In genomic region chr1:84737572-84737971, GRCh38 we compare ENCODE assay signal across 2 cellular contexts.
TF ChIP-seq lines count a peak whose summit lies in the region.

No MANE protein-coding gene starts in this region.

TF ChIP-seq in GM23338, 12 proteins besides CTCF, POLR2A, EP300 and RAD21 (continued from another document):
- TF ChIP-seq ZNF462 (CRISPR knock-in tag; IDR thresholded peaks at IDR 0.05) (no peak), EZH2phosphoT487 (IDR thresholded peaks at IDR 0.05; ENCODE audit: unreplicated experiment) (no peak), REST (IDR thresholded peaks at IDR 0.05; ENCODE audit: unreplicated experiment) (no peak), NANOG (IDR thresholded peaks at IDR 0.05; ENCODE audit: borderline replicate concordance) (no peak), CREB1 (CRISPR knock-in tag; IDR thresholded peaks at IDR 0.05; ENCODE audit: low read depth) (no peak), ETS1 (IDR thresholded peaks at IDR 0.05) (no peak), EZH2 (IDR thresholded peaks at IDR 0.05; ENCODE audit: low read depth, unreplicated experiment) (no peak), ZNF331 (CRISPR knock-in tag; IDR thresholded peaks at IDR 0.05; ENCODE audit: low read depth) (no peak), JUNB (IDR thresholded peaks at IDR 0.05; ENCODE audit: unreplicated experiment) (no peak), STAT1 (IDR thresholded peaks at IDR 0.05; ENCODE audit: unreplicated experiment) (no peak), ZNF114 (CRISPR knock-in tag; IDR thresholded peaks at IDR 0.05) (no peak)

TF ChIP-seq in H1, 55 proteins besides CTCF, POLR2A, EP300 and RAD21:
- no peak for TF ChIP-seq CHD7 (IDR thresholded peaks at IDR 0.05; ENCODE audit: insufficient replicate concordance, low read length)
- TF ChIP-seq SRF (IDR thresholded peaks at IDR 0.05; ENCODE audit: low read depth, low read length): no peak
- no peak for TF ChIP-seq JUND (IDR thresholded peaks at IDR 0.05; ENCODE audit: low read length)
- TF ChIP-seq RBBP5 (IDR thresholded peaks at IDR 0.05; ENCODE audit: borderline replicate concordance, low read depth, low read length): no peak
- no peak for TF ChIP-seq TAF7 (optimal IDR thresholded peaks at IDR 0.05; ENCODE audit: borderline replicate concordance, low read depth, low read length)
